Comparison of ENCODE assay signal across 1 cellular context in genomic region chr17:57084802-57085447, GRCh38.
TF ChIP-seq lines count a peak whose summit lies in the region.

A gene with protein sequence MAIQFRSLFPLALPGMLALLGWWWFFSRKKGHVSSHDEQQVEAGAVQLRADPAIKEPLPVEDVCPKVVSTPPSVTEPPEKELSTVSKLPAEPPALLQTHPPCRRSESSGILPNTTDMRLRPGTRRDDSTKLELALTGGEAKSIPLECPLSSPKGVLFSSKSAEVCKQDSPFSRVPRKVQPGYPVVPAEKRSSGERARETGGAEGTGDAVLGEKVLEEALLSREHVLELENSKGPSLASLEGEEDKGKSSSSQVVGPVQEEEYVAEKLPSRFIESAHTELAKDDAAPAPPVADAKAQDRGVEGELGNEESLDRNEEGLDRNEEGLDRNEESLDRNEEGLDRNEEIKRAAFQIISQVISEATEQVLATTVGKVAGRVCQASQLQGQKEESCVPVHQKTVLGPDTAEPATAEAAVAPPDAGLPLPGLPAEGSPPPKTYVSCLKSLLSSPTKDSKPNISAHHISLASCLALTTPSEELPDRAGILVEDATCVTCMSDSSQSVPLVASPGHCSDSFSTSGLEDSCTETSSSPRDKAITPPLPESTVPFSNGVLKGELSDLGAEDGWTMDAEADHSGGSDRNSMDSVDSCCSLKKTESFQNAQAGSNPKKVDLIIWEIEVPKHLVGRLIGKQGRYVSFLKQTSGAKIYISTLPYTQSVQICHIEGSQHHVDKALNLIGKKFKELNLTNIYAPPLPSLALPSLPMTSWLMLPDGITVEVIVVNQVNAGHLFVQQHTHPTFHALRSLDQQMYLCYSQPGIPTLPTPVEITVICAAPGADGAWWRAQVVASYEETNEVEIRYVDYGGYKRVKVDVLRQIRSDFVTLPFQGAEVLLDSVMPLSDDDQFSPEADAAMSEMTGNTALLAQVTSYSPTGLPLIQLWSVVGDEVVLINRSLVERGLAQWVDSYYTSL (plus strand): TSS chr17:57085246. CDS start chr17:57105465, 20,219 bp downstream.

TF ChIP-seq in GM23338, 12 proteins besides CTCF, POLR2A, EP300 and RAD21 (continued from another document):
- TF ChIP-seq ZNF462 (CRISPR knock-in tag; IDR thresholded peaks at IDR 0.05) (no peak), NANOG (IDR thresholded peaks at IDR 0.05; ENCODE audit: borderline replicate concordance) (no peak)
